Comparison of ENCODE assay signal across 14 cellular contexts in genomic region chr5:60340965-60341471, GRCh38.
DNase-seq lines count a peak whose midpoint lies in the region; ATAC-seq, FAIRE-seq and TF ChIP-seq lines count a peak whose summit lies in the region.
"Had no signal": no experiment of that assay in that cellular context is flagged by ENCODE, and none has a peak within 500 bp of the region (broad histone marks: within the 10 kb centered on the region; RNA-seq: fewer than 3 reads in every experiment).

No MANE protein-coding gene starts in this region.

- peak; percentile 89 for DNase-seq in DMS79 treated with DMSO at 0.1 percent for 48 hours (lab: John Stamatoyannopoulos, UW)
- DNase-seq in GM12878 (ENCODE audit: low read depth, low spot score), result peak; percentile 35
- no peak for DNase-seq in MV-4-11 (lab: John Stamatoyannopoulos, UW)
- DNase-seq in NCI-H2171 (lab: John Stamatoyannopoulos, UW), result no peak
- no peak for DNase-seq in GM19239 (ENCODE audit: insufficient read length, low spot score)
- DNase-seq: activated gamma-delta T cell treated with Interleukin-2 at 50 U/mL for 16 hours; cortex of kidney; heart left ventricle; NCI-H2081; stimulated activated CD4-positive, alpha-beta T cell treated with anti-CD3 and anti-CD28 coated beads, Interleukin-4, amount 100 ng/mL, for 24 hours had no signal

- POLR2A ChIA-PET in GM12878 (lab: Charles Lee), result no interaction called here

- no peaks in the 10 kb centered on the region for H3K27me3 ChIP-seq in GM12878 (replicated peaks in 1 of 2; ENCODE audit: control insufficient read depth in 2 of 2, insufficient read depth in 2 of 2, low read length in 1 of 2)

- TF ChIP-seq RAD21 in GM12878 (IDR thresholded peaks at IDR 0.05; ENCODE audit: insufficient read depth, low read depth, low read length), result no peak

- no peak overlapping the region for H3K9ac ChIP-seq in GM12878 (ENCODE audit: control insufficient read depth, insufficient read depth, low read length)

- no peak overlapping the region for H2AFZ ChIP-seq in GM12878 (ENCODE audit: control insufficient read depth, low read depth, low read length)

- TF ChIP-seq CTCF in GM12878 (IDR thresholded peaks at IDR 0.05 in 2 of 3, conservative IDR thresholded peaks at IDR 0.05 in 1 of 3; ENCODE audit: control insufficient read depth in 2 of 3, extremely low read depth in 1 of 3, insufficient read depth in 1 of 3, low read depth in 3 of 3, low read length in 3 of 3), result no peak

- H3K4me1 ChIP-seq in GM12878 (ENCODE audit: control insufficient read depth, insufficient read depth, low read length), result peaks cover 14% of the 10 kb centered on the region
- H3K4me1 ChIP-seq: heart left ventricle had no signal

- in situ Hi-C loops in GM12878 (cut with MboI), result no loop called here

- FAIRE-seq in GM12878 (lab: Jason Lieb, UNC), result no peak
- FAIRE-seq in GM19239 (lab: Jason Lieb, UNC), result no peak

- SMC1A ChIA-PET in GM12878 (lab: Charles Lee; ENCODE audit: uncharacterized antibody, unreplicated experiment), result interaction anchor here (0.6 kb wide), 1 partner anchor 13 kb away, joined by 3 read pairs; no protein-coding TSS in a partner anchor

- H3K4me3 ChIP-seq in GM12878, result no peak overlapping the region
- H3K4me3 ChIP-seq: heart left ventricle had no signal

- no peaks in the 10 kb centered on the region for H4K20me1 ChIP-seq in GM12878 (ENCODE audit: control insufficient read depth, insufficient read depth)

- no TSS peak for BruUV-seq in GM12878 (replicated peaks; lab: Mats Ljungman, UMichigan)

- CTCF ChIA-PET in GM12878 (lab: Yijun Ruan, JAX), result no interaction called here

- H3K27ac ChIP-seq in GM12878 (ENCODE audit: control insufficient read depth, insufficient read depth), result no peak overlapping the region

- H3K9me3 ChIP-seq in GM12878 (replicated peaks; ENCODE audit: control insufficient read depth, insufficient read depth, low read length), result no peaks in the 10 kb centered on the region
- H3K9me3 ChIP-seq: heart left ventricle had no signal

- TF ChIP-seq POLR2A in GM12878 (IDR thresholded peaks at IDR 0.05; ENCODE audit: low read depth, low read length), result no peak

- RAD21 ChIA-PET in GM12878 (lab: Charles Lee; ENCODE audit: unreplicated experiment), result no interaction called here

- no peaks in the 10 kb centered on the region for H3K79me2 ChIP-seq in GM12878 (ENCODE audit: control insufficient read depth, insufficient read depth, low read length)

- peak overlapping the region; percentile 26; the same call in 1 of the 2 replicates for H3K4me2 ChIP-seq in GM12878 (ENCODE audit: control insufficient read depth, insufficient read depth)

- intact Hi-C loops in GM12878 (cut with micrococcal nuclease; ENCODE audit: unreplicated experiment), result no loop called here

- H3K36me3 ChIP-seq in GM12878 (ENCODE audit: control insufficient read depth in 2 of 2, insufficient read depth in 2 of 2, low read length in 1 of 2), result no peaks in the 10 kb centered on the region
- H3K36me3 ChIP-seq: heart left ventricle had no signal

- TF ChIP-seq EP300 in GM12878 (IDR thresholded peaks at IDR 0.05; ENCODE audit: borderline replicate concordance in 1 of 2, control insufficient read depth in 1 of 2, low read depth in 2 of 2, low read length in 2 of 2), result no peak

- 0% methylated on average over 2 of the region's 2 CpGs for WGBS in GM12878 (ENCODE audit: insufficient coverage, insufficient replicate concordance, low lambda C conversion rate, missing lambda C conversion rate)

- peak; percentile 72 for ATAC-seq in GM18907 (IDR thresholded peaks at IDR 0.05; ENCODE audit: unreplicated experiment)
- ATAC-seq in HG03064 (IDR thresholded peaks at IDR 0.05; ENCODE audit: low read depth, unreplicated experiment), result peak; percentile 70
- peak; percentile 73 for ATAC-seq in GM12878
- ATAC-seq in HG03457 (IDR thresholded peaks at IDR 0.05; ENCODE audit: unreplicated experiment), result no peak
- ATAC-seq: HCT116, heart left ventricle had no signal

TF ChIP-seq in GM12878, 131 proteins besides CTCF, POLR2A, EP300 and RAD21:
- TF ChIP-seq NFIC (IDR thresholded peaks at IDR 0.05; ENCODE audit: low read depth, low read length), result peak; percentile 75; the same call in 1 of the 2 replicates
- peak; percentile 28; the same call in 1 of the 2 replicates for TF ChIP-seq CREM (IDR thresholded peaks at IDR 0.05; ENCODE audit: low read depth)
- TF ChIP-seq JUNB (IDR thresholded peaks at IDR 0.05), result peak; percentile 93
- TF ChIP-seq WRNIP1 (IDR thresholded peaks at IDR 0.05; ENCODE audit: borderline replicate concordance, low read depth, low read length), result no peak
- TF ChIP-seq PAX5 (IDR thresholded peaks at IDR 0.05; ENCODE audit: borderline replicate concordance, low read depth, low read length), result no peak
- TF ChIP-seq ATF2 (IDR thresholded peaks at IDR 0.05; ENCODE audit: low read length), result peak; percentile 34; the same call in 1 of the 2 replicates
- TF ChIP-seq GABPA (IDR thresholded peaks at IDR 0.05; ENCODE audit: low read depth), result peak; percentile 40; the same call in 1 of the 2 replicates
- TF ChIP-seq BRCA1 (IDR thresholded peaks at IDR 0.05; ENCODE audit: low read depth, low read length), result no peak
- 0 out of 2 replicates have a peak, but pooled peaks have one; percentile 33 for TF ChIP-seq MEF2A (IDR thresholded peaks at IDR 0.05; ENCODE audit: insufficient read depth, low read depth, low read length)
- peak in 1 of 2 experiments; percentile 82; a peak in 2 of 4 replicates for TF ChIP-seq ETV6 (conservative IDR thresholded peaks at IDR 0.05 in 1 of 2, IDR thresholded peaks at IDR 0.05 in 1 of 2; ENCODE audit: borderline replicate concordance in 1 of 2, low read depth in 1 of 2)
- peak; percentile 31; the same call in 1 of the 2 replicates for TF ChIP-seq BCL11A (IDR thresholded peaks at IDR 0.05; ENCODE audit: low read depth, low read length)
- TF ChIP-seq YBX1 (IDR thresholded peaks at IDR 0.05), result no peak
- TF ChIP-seq RUNX3 (IDR thresholded peaks at IDR 0.05; ENCODE audit: low read length), result peak; percentile 50; the same call in 1 of the 2 replicates
- TF ChIP-seq GATAD2B (conservative IDR thresholded peaks at IDR 0.05; ENCODE audit: low read depth), result no peak
- TF ChIP-seq TCF7 (IDR thresholded peaks at IDR 0.05; ENCODE audit: borderline replicate concordance), result peak; percentile 21; the same call in 1 of the 2 replicates
- TF ChIP-seq SKIL (IDR thresholded peaks at IDR 0.05; ENCODE audit: low read depth, poor library complexity, severe bottlenecking), result no peak
- TF ChIP-seq IRF4 (IDR thresholded peaks at IDR 0.05; ENCODE audit: low read depth, low read length), result peak; percentile 20; the same call in 1 of the 2 replicates

Comparison
In these comparisons a context has a peak if more than half of its experiments do, and no peak if none do; other contexts are left out.
1. DNase-seq: peak in DMS79 treated with DMSO at 0.1 percent for 48 hours (single experiment) and GM12878 (single experiment); none in MV-4-11 (single experiment), NCI-H2171 (single experiment) and GM19239 (single experiment).